In genomic region chr13:100304241-100304640, GRCh38 we compare ENCODE assay signal across 20 cellular contexts.
DNase-seq lines count a peak whose midpoint lies in the region; ATAC-seq and TF ChIP-seq lines count a peak whose summit lies in the region.
"Had no signal": no experiment of that assay in that cellular context is flagged by ENCODE, and none has a peak within 500 bp of the region (broad histone marks: within the 10 kb centered on the region; RNA-seq: fewer than 3 reads in every experiment).

No MANE protein-coding gene starts in this region.

- POLR2A ChIA-PET in A673 (lab: Charles Lee; ENCODE audit: low non-redundant PET) = no interaction called here

- H3K4me1 Mint-ChIP-seq in GM23338 = peaks cover 35% of the 10 kb centered on the region
- H3K4me1 Mint-ChIP-seq in endodermal cell = peaks cover 13% of the 10 kb centered on the region

- H3K4me3 Mint-ChIP-seq in GM23338 (no peak overlapping the region), endodermal cell (no peak overlapping the region)

- intact Hi-C loops in A673 (cut with micrococcal nuclease; ENCODE audit: unreplicated experiment) = no loop called here

- 56 to 90% methylated on average over 2 of the region's 2 CpGs for WGBS in endodermal cell (ENCODE audit: insufficient coverage in 1 of 2, insufficient read length in 1 of 2), 2 experiments

- no peaks in the 10 kb centered on the region for H3K9me2 ChIP-seq in GM23338 (ENCODE audit: insufficient read depth)

- CTCF ChIA-PET in A673 (lab: Charles Lee) = no interaction called here

- H3K36me3 ChIP-seq in A673 (ENCODE audit: insufficient read depth, low read length, poor library complexity, severe bottlenecking) = peaks cover 17% of the 10 kb centered on the region
- H3K36me3 ChIP-seq in GM23338 (ENCODE audit: insufficient read depth) = peaks cover 3% of the 10 kb centered on the region; the same call in 1 of the 2 replicates
- peaks cover 41% of the 10 kb centered on the region for H3K36me3 ChIP-seq in endodermal cell (ENCODE audit: control insufficient read depth, insufficient read depth, low read length)

- peaks cover 4% of the 10 kb centered on the region for H3K27me3 Mint-ChIP-seq in GM23338 (ENCODE audit: insufficient read depth, low read depth, poor library complexity)
- no peaks in the 10 kb centered on the region for H3K27me3 Mint-ChIP-seq in endodermal cell (ENCODE audit: insufficient read depth)

- H3K4me1 ChIP-seq in A673 (ENCODE audit: insufficient read depth, low read length, poor library complexity, severe bottlenecking) = peaks cover 70% of the 10 kb centered on the region
- peaks cover 20% of the 10 kb centered on the region for H3K4me1 ChIP-seq in GM23338 (ENCODE audit: insufficient read depth)
- H3K4me1 ChIP-seq in endodermal cell (ENCODE audit: control insufficient read depth, insufficient read depth, low read length) = peaks cover 6% of the 10 kb centered on the region

- H3K4me2 ChIP-seq in GM23338 = no peak overlapping the region

- TF ChIP-seq CTCF in A673 (conservative IDR thresholded peaks at IDR 0.05; ENCODE audit: low read depth, low read length) (no peak), GM23338 (conservative IDR thresholded peaks at IDR 0.05; ENCODE audit: low read depth in 2 of 2) (no peak), endodermal cell (conservative IDR thresholded peaks at IDR 0.05) (no peak)

- H3K79me2 ChIP-seq in GM23338 (replicated peaks; ENCODE audit: insufficient read depth) = no peaks in the 10 kb centered on the region

- no peaks in the 10 kb centered on the region for H3F3A ChIP-seq in GM23338 (replicated peaks; ENCODE audit: low read depth)

- H4K20me1 ChIP-seq in GM23338 (replicated peaks; ENCODE audit: insufficient read depth) = no peaks in the 10 kb centered on the region

- no TSS peak for BruUV-seq in A673 (replicated peaks; lab: Mats Ljungman, UMichigan)

- DNase-seq in A673 (ENCODE audit: low spot score) (peak; percentile 66), GM23338 (ENCODE audit: low spot score) (no peak), NCI-H69 (lab: John Stamatoyannopoulos, UW) (peak; percentile 96), endodermal cell (no peak), NCI-H526 (lab: John Stamatoyannopoulos, UW) (no peak)
- no peak for DNase-seq in activated effector memory CD4-positive, alpha-beta T cell treated with Interleukin-2 at 50 U/mL for 16 hours
- DNase-seq: ACHN, GF-D8, GM23248, KBM-7, NCI-H1105 treated with DMSO at 0.1 percent for 48 hours, NCI-H2029 treated with DMSO at 0.1 percent for 48 hours, NCI-H524 treated with DMSO at 0.1 percent for 48 hours, SHP77, T-helper 1 cell, T-helper 9 cell had no signal

- H3K36me3 Mint-ChIP-seq in GM23338 (ENCODE audit: low read depth) (no peaks in the 10 kb centered on the region), endodermal cell (ENCODE audit: low read depth) (peaks cover 20% of the 10 kb centered on the region)

- no peaks in the 10 kb centered on the region for H3K9me3 ChIP-seq in A673 (ENCODE audit: low read depth, low read length, poor library complexity, severe bottlenecking)
- H3K9me3 ChIP-seq in endodermal cell (ENCODE audit: control insufficient read depth, low read length) = no peaks in the 10 kb centered on the region

- H3K27ac Mint-ChIP-seq in GM23338 (peak overlapping the region; percentile 53; the same call in 1 of the 2 replicates), endodermal cell (peak overlapping the region; percentile 41)

- H2AFZ ChIP-seq in GM23338 = no peak overlapping the region
- H2AFZ ChIP-seq: GM23248 had no signal

- no peak overlapping the region for H3K9ac ChIP-seq in endodermal cell (ENCODE audit: extremely low read depth, low read length, poor library complexity, severe bottlenecking)
- H3K9ac ChIP-seq: GM23248 had no signal

- ATAC-seq in GM23338 (no peak), HG02678 (IDR thresholded peaks at IDR 0.05; ENCODE audit: unreplicated experiment) (no peak)
- ATAC-seq: HCT116, SK-N-SH treated with all-trans-retinoic acid at 6 μM for 48 hours had no signal

- H3K9me3 Mint-ChIP-seq in GM23338 (no peaks in the 10 kb centered on the region), endodermal cell (no peaks in the 10 kb centered on the region)

- H3K27ac ChIP-seq in A673 (ENCODE audit: low read depth, low read length, poor library complexity, severe bottlenecking) (peak overlapping the region; percentile 98), GM23338 (ENCODE audit: low read depth) (no peak overlapping the region), endodermal cell (ENCODE audit: low read depth, low read length) (no peak overlapping the region)
- H3K27ac ChIP-seq: C4-2B, GM23248 had no signal

- H3K4me3 ChIP-seq in A673 (ENCODE audit: low read depth, low read length, poor library complexity, severe bottlenecking) (peak overlapping the region; percentile 34), GM23338 (no peak overlapping the region), endodermal cell (ENCODE audit: low read length) (no peak overlapping the region)
- H3K4me3 ChIP-seq: GM23248 had no signal

- H3K27me3 ChIP-seq in A673 (replicated peaks; ENCODE audit: insufficient read depth, low read depth, low read length, poor library complexity) = no peaks in the 10 kb centered on the region
- H3K27me3 ChIP-seq in GM23338 (ENCODE audit: insufficient read depth) = no peaks in the 10 kb centered on the region
- no peaks in the 10 kb centered on the region for H3K27me3 ChIP-seq in endodermal cell (ENCODE audit: control insufficient read depth, insufficient read depth, low read length, poor library complexity, severe bottlenecking)

TF ChIP-seq in GM23338, 12 proteins besides CTCF, POLR2A, EP300 and RAD21 (continues in another document):
- TF ChIP-seq NANOG (IDR thresholded peaks at IDR 0.05; ENCODE audit: borderline replicate concordance) (no peak), STAT1 (IDR thresholded peaks at IDR 0.05; ENCODE audit: unreplicated experiment) (no peak), ZNF331 (CRISPR knock-in tag; IDR thresholded peaks at IDR 0.05; ENCODE audit: low read depth) (no peak), EZH2phosphoT487 (IDR thresholded peaks at IDR 0.05; ENCODE audit: unreplicated experiment) (no peak)
- TF ChIP-seq, protein P1, sequence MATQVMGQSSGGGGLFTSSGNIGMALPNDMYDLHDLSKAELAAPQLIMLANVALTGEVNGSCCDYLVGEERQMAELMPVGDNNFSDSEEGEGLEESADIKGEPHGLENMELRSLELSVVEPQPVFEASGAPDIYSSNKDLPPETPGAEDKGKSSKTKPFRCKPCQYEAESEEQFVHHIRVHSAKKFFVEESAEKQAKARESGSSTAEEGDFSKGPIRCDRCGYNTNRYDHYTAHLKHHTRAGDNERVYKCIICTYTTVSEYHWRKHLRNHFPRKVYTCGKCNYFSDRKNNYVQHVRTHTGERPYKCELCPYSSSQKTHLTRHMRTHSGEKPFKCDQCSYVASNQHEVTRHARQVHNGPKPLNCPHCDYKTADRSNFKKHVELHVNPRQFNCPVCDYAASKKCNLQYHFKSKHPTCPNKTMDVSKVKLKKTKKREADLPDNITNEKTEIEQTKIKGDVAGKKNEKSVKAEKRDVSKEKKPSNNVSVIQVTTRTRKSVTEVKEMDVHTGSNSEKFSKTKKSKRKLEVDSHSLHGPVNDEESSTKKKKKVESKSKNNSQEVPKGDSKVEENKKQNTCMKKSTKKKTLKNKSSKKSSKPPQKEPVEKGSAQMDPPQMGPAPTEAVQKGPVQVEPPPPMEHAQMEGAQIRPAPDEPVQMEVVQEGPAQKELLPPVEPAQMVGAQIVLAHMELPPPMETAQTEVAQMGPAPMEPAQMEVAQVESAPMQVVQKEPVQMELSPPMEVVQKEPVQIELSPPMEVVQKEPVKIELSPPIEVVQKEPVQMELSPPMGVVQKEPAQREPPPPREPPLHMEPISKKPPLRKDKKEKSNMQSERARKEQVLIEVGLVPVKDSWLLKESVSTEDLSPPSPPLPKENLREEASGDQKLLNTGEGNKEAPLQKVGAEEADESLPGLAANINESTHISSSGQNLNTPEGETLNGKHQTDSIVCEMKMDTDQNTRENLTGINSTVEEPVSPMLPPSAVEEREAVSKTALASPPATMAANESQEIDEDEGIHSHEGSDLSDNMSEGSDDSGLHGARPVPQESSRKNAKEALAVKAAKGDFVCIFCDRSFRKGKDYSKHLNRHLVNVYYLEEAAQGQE (IDR thresholded peaks at IDR 0.05; ENCODE audit: unreplicated experiment) = no peak

Comparison
In these comparisons a context has a peak if more than half of its experiments do, and no peak if none do; other contexts are left out.
1. DNase-seq: peak in A673 (single experiment) and NCI-H69 (single experiment); none in GM23338 (single experiment), endodermal cell (single experiment), activated effector memory CD4-positive, alpha-beta T cell treated with Interleukin-2 at 50 U/mL for 16 hours (single experiment) and NCI-H526 (0 of 2).